17 cellular contexts compared by ENCODE assay signal in the genomic region with DNA sequence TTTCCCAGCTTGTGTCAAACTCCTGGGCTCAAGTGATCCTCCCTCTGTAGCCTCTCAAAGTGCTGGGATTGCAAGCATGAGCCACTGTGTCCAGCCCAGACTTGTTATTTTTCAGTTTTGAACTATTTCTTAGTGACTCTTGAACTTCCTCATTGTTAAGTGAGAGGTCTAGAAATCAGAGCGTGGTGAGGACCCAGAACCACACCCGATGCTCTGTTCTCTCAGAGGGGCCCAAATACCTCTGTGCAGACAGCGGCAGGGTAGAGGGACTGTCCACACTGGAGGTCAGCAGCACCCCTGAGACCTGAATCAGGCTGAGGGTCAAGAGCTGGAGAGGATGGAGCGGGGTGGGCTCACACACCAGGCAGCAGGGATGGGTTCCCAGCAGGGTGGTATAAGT. TPM values are rescaled to one million over a fixed set of nuclear protein-coding genes. Genes with fewer than 3 reads are reported as not detected.
DNase-seq lines count a peak whose midpoint lies in the region; ATAC-seq and TF ChIP-seq lines count a peak whose summit lies in the region.
"Had no signal": no experiment of that assay in that cellular context is flagged by ENCODE, and none has a peak within 500 bp of the region (broad histone marks: within the 10 kb centered on the region; RNA-seq: fewer than 3 reads in every experiment).

No MANE protein-coding gene starts in this region.

- TF ChIP-seq POLR2A in Peyer's patch (IDR thresholded peaks at IDR 0.05): no peak

- H3K27me3 ChIP-seq in Peyer's patch: no peaks in the 10 kb centered on the region
- H3K27me3 ChIP-seq: ovary, sigmoid colon had no signal

- no peak for ATAC-seq in activated CD8-positive, alpha-beta memory T cell treated with anti-CD3 and anti-CD28 coated beads, Interleukin-2, amount 10 ng/mL, durations not matched to agents 7 days and 5 days
- ATAC-seq in activated naive CD8-positive, alpha-beta T cell treated with anti-CD3 and anti-CD28 coated beads, Interleukin-2, amount 10 ng/mL, durations not matched to agents 7 days and 5 days (ENCODE audit: low read depth): no peak
- no peak for ATAC-seq in HG03097 (IDR thresholded peaks at IDR 0.05; ENCODE audit: low FRiP score, unreplicated experiment)
- ATAC-seq: activated CD4-positive, CD25-positive, alpha-beta regulatory T cell treated with anti-CD3 and anti-CD28 coated beads, Interleukin-2, amount 50 U/mL, for 24 hours; gastrocnemius medialis; left lobe of liver had no signal

- POLR2A ChIA-PET in activated naive CD8-positive, alpha-beta T cell treated with anti-CD3 and anti-CD28 coated beads, Interleukin-2, amount 10 ng/mL, durations not matched to agents 7 days and 5 days (lab: Charles Lee): interaction anchor here (0.6 to 9.7 kb wide), 14 partner anchors 12 to 65 kb away, joined by 3 to 94 read pairs (median 6); a partner anchor contains a TSS

- CTCF ChIA-PET in activated CD8-positive, alpha-beta memory T cell treated with anti-CD3 and anti-CD28 coated beads, Interleukin-2, amount 10 ng/mL, durations not matched to agents 7 days and 5 days (lab: Charles Lee): interaction anchor here (0.7 to 10.9 kb wide), 11 partner anchors 34 to 186 kb away, joined by 3 to 101 read pairs (median 3); no protein-coding TSS in a partner anchor

- H3K36me3 Mint-ChIP-seq in activated CD8-positive, alpha-beta memory T cell treated with anti-CD3 and anti-CD28 coated beads, Interleukin-2, amount 10 ng/mL, durations not matched to agents 7 days and 5 days: peaks cover 47% of the 10 kb centered on the region
- H3K36me3 Mint-ChIP-seq in activated naive CD8-positive, alpha-beta T cell treated with anti-CD3 and anti-CD28 coated beads, Interleukin-2, amount 10 ng/mL, durations not matched to agents 7 days and 5 days: peaks cover 44% of the 10 kb centered on the region
- no peaks in the 10 kb centered on the region for H3K36me3 Mint-ChIP-seq in neural crest cell (ENCODE audit: low read depth)

- peak overlapping the region; percentile 2 to 59 (median 50) for H3K27ac ChIP-seq in Peyer's patch
- H3K27ac ChIP-seq: coronary artery, gastrocnemius medialis, ovary, RWPE1, sigmoid colon had no signal

- peak overlapping the region in 1 of 4 donors; percentile 12 for H3K4me3 ChIP-seq in Peyer's patch
- H3K4me3 ChIP-seq: coronary artery, gastrocnemius medialis, ovary, sigmoid colon had no signal

- H3K9me3 Mint-ChIP-seq in activated CD8-positive, alpha-beta memory T cell treated with anti-CD3 and anti-CD28 coated beads, Interleukin-2, amount 10 ng/mL, durations not matched to agents 7 days and 5 days (ENCODE audit: low read depth): no peaks in the 10 kb centered on the region
- H3K9me3 Mint-ChIP-seq in activated naive CD8-positive, alpha-beta T cell treated with anti-CD3 and anti-CD28 coated beads, Interleukin-2, amount 10 ng/mL, durations not matched to agents 7 days and 5 days: no peaks in the 10 kb centered on the region
- H3K9me3 Mint-ChIP-seq in neural crest cell: no peaks in the 10 kb centered on the region

- no peaks in the 10 kb centered on the region for H3K27me3 Mint-ChIP-seq in activated CD8-positive, alpha-beta memory T cell treated with anti-CD3 and anti-CD28 coated beads, Interleukin-2, amount 10 ng/mL, durations not matched to agents 7 days and 5 days
- no peaks in the 10 kb centered on the region for H3K27me3 Mint-ChIP-seq in activated naive CD8-positive, alpha-beta T cell treated with anti-CD3 and anti-CD28 coated beads, Interleukin-2, amount 10 ng/mL, durations not matched to agents 7 days and 5 days
- H3K27me3 Mint-ChIP-seq in neural crest cell (ENCODE audit: low read depth): no peaks in the 10 kb centered on the region

- no peaks in the 10 kb centered on the region for H3K36me3 ChIP-seq in Peyer's patch
- H3K36me3 ChIP-seq: gastrocnemius medialis, ovary, sigmoid colon had no signal

- peaks cover 58% of the 10 kb centered on the region for H3K4me1 Mint-ChIP-seq in activated CD8-positive, alpha-beta memory T cell treated with anti-CD3 and anti-CD28 coated beads, Interleukin-2, amount 10 ng/mL, durations not matched to agents 7 days and 5 days
- H3K4me1 Mint-ChIP-seq in activated naive CD8-positive, alpha-beta T cell treated with anti-CD3 and anti-CD28 coated beads, Interleukin-2, amount 10 ng/mL, durations not matched to agents 7 days and 5 days: peaks cover 44% of the 10 kb centered on the region
- H3K4me1 Mint-ChIP-seq in neural crest cell: peaks cover 72% of the 10 kb centered on the region

- H3K4me1 ChIP-seq in Peyer's patch: no peaks in the 10 kb centered on the region
- H3K4me1 ChIP-seq: gastrocnemius medialis, sigmoid colon had no signal

- DNase-seq in activated CD8-positive, alpha-beta memory T cell treated with anti-CD3 and anti-CD28 coated beads, Interleukin-2, amount 10 ng/mL, durations not matched to agents 7 days and 5 days: peak; percentile 48
- DNase-seq in activated CD8-positive, alpha-beta memory T cell treated with anti-CD3 and anti-CD28 coated beads, Interleukin-2, amount 50 U/mL, for 4 hours: no peak
- DNase-seq in Peyer's patch (no peak), neural crest cell (ENCODE audit: low read depth, low spot score) (no peak), Ammon's horn (ENCODE audit: low spot score) (no peak), SW 1271 (lab: John Stamatoyannopoulos, UW) (no peak)
- no peak for DNase-seq in activated naive CD8-positive, alpha-beta T cell treated with anti-CD3 and anti-CD28 coated beads, Interleukin-2, amount 10 ng/mL, durations not matched to agents 7 days and 5 days
- DNase-seq: gastrocnemius medialis; NCI-H1417; ovary; sigmoid colon; stimulated activated CD4-positive, alpha-beta T cell treated with anti-CD3 and anti-CD28 coated beads, Interleukin-2, amount 100 ng/mL, for 24 hours had no signal

- H3K9me3 ChIP-seq in Peyer's patch: no peaks in the 10 kb centered on the region
- H3K9me3 ChIP-seq: gastrocnemius medialis, ovary, sigmoid colon had no signal

- TF ChIP-seq CTCF in Peyer's patch (IDR thresholded peaks at IDR 0.05) (no peak), neural crest cell (conservative IDR thresholded peaks at IDR 0.05) (no peak)

- peak overlapping the region; percentile 92 for H3K27ac Mint-ChIP-seq in activated CD8-positive, alpha-beta memory T cell treated with anti-CD3 and anti-CD28 coated beads, Interleukin-2, amount 10 ng/mL, durations not matched to agents 7 days and 5 days
- H3K27ac Mint-ChIP-seq in activated naive CD8-positive, alpha-beta T cell treated with anti-CD3 and anti-CD28 coated beads, Interleukin-2, amount 10 ng/mL, durations not matched to agents 7 days and 5 days: peak overlapping the region; percentile 97
- H3K27ac Mint-ChIP-seq in neural crest cell (ENCODE audit: unreplicated experiment): peak overlapping the region; percentile 78

- H3K4me3 Mint-ChIP-seq in activated CD8-positive, alpha-beta memory T cell treated with anti-CD3 and anti-CD28 coated beads, Interleukin-2, amount 10 ng/mL, durations not matched to agents 7 days and 5 days: peak overlapping the region; percentile 88
- peak overlapping the region; percentile 99 for H3K4me3 Mint-ChIP-seq in activated naive CD8-positive, alpha-beta T cell treated with anti-CD3 and anti-CD28 coated beads, Interleukin-2, amount 10 ng/mL, durations not matched to agents 7 days and 5 days
- H3K4me3 Mint-ChIP-seq in neural crest cell: no peak overlapping the region

RNA-seq across cellular contexts. Expression of a gene that starts 47.7 kb away (rescaled TPM):
- total RNA-seq in activated CD8-positive, alpha-beta memory T cell treated with anti-CD3 and anti-CD28 coated beads, Interleukin-2, amount 10 ng/mL, durations not matched to agents 7 days and 5 days: 10 to 100 TPM; 37.9 to 73.9 TPM
- 10 to 100 TPM in 3 of 4 donors, 1 to 10 TPM in 1; 7.4 to 54.3 (median 47.0) TPM for total RNA-seq in Peyer's patch
- 10 to 100 TPM; 95.7 to 98.3 TPM for total RNA-seq in activated naive CD8-positive, alpha-beta T cell treated with anti-CD3 and anti-CD28 coated beads, Interleukin-2, amount 10 ng/mL, durations not matched to agents 7 days and 5 days
- total RNA-seq in neural crest cell: 29.5 and 30.8 TPM in 2 replicates
